20 cellular contexts compared by ENCODE assay signal in the genomic region with DNA sequence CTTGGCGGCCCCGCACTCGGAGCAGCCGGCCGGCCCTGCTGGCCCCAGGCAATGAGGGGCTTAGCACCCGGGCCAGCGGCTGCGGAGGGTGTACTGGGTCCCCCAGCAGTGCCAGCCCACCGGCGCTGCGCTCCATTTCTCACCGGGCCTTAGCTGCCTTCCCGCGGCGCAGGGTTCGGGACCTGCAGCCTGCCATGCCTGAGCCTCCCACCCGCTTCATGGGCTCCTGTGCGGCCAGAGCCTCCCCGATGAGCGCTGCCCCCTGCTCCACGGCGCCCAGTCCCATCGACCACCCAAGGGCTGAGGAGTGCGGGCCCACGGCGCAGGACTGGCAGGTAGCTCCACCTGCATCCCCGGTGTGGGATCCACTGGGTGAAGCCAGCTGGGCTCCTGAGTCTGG. TPM values are rescaled to one million over a fixed set of nuclear protein-coding genes. Genes with fewer than 3 reads are reported as not detected.
"Had no signal": no experiment of that assay in that cellular context is flagged by ENCODE, and none has a peak within 500 bp of the region (broad histone marks: within the 10 kb centered on the region; RNA-seq: fewer than 3 reads in every experiment).

No MANE protein-coding gene starts in this region.

RNA-seq across cellular contexts. Expression of gene SLC36A3, which starts 5.7 kb away (rescaled TPM):
- total RNA-seq: activated naive CD4-positive, alpha-beta T cell treated with anti-CD3 and anti-CD28 coated beads for 36 hours; activated naive CD4-positive, alpha-beta T cell treated with anti-CD3 and anti-CD28 coated beads, Interleukin-2, amount 50 U/mL, for 72 hours; activated naive CD8-positive, alpha-beta T cell treated with anti-CD3 and anti-CD28 coated beads for 36 hours; activated naive CD8-positive, alpha-beta T cell treated with anti-CD3 and anti-CD28 coated beads, Interleukin-2, amount 10 ng/mL, durations not matched to agents 7 days and 5 days; activated T-cell treated with anti-CD3 and anti-CD28 coated beads, Interleukin-2, amount 50 U/mL, for 4 hours; activated T-helper 1 cell treated with anti-CD3 and anti-CD28 coated beads, Interleukin-12 subunit alpha, Interleukin-12 subunit beta, Interleukin-2, Interleukin-4 antibody, amounts not matched to agents 30 ng/mL and 10 ng/mL and 1 ng/mL, durations not matched to agents 14 hours and 24 hours and 36 hours; activated T-helper 17 cell treated with anti-CD3 and anti-CD28 coated beads, Interleukin-2, amount 50 U/mL, for 72 hours; activated T-helper 2 cell treated with anti-CD3 and anti-CD28 coated beads, Interferon-gamma antibody, Interleukin-2, Interleukin-4, amounts not matched to agents 10 μg/mL and 5 μg/mL and 100 μg/mL, durations not matched to agents 14 hours and 24 hours and 36 hours; adrenal gland; aorta; ascending aorta; astrocyte; body of pancreas; breast epithelium; bronchial epithelial cell; cardiac muscle cell; cardiac septum; cerebellum had no signal
- polyA plus RNA-seq: adipose tissue, adrenal gland, aorta, cardiac muscle cell had no signal

RNA-seq across cellular contexts. Expression of gene SLC36A2, which starts 38.1 kb away (rescaled TPM):
- total RNA-seq: activated naive CD4-positive, alpha-beta T cell treated with anti-CD3 and anti-CD28 coated beads for 36 hours; activated naive CD4-positive, alpha-beta T cell treated with anti-CD3 and anti-CD28 coated beads, Interleukin-2, amount 50 U/mL, for 72 hours; activated naive CD8-positive, alpha-beta T cell treated with anti-CD3 and anti-CD28 coated beads for 36 hours; activated naive CD8-positive, alpha-beta T cell treated with anti-CD3 and anti-CD28 coated beads, Interleukin-2, amount 10 ng/mL, durations not matched to agents 7 days and 5 days; activated T-cell treated with anti-CD3 and anti-CD28 coated beads, Interleukin-2, amount 50 U/mL, for 4 hours; activated T-cell treated with anti-CD3 and anti-CD28 coated beads, Interleukin-2, amount 50 U/mL, for 72 hours; activated T-helper 1 cell treated with anti-CD3 and anti-CD28 coated beads, Interleukin-12 subunit alpha, Interleukin-12 subunit beta, Interleukin-2, Interleukin-4 antibody, amounts not matched to agents 30 ng/mL and 10 ng/mL and 1 ng/mL, durations not matched to agents 14 hours and 24 hours and 36 hours; activated T-helper 17 cell treated with anti-CD3 and anti-CD28 coated beads, Interleukin-2, amount 50 U/mL, for 72 hours; activated T-helper 2 cell treated with anti-CD3 and anti-CD28 coated beads, Interferon-gamma antibody, Interleukin-2, Interleukin-4, amounts not matched to agents 10 μg/mL and 5 μg/mL and 100 μg/mL, durations not matched to agents 14 hours and 24 hours and 36 hours; adrenal gland; aorta; astrocyte; body of pancreas; bronchial epithelial cell; cardiac muscle cell; cardiac septum; cerebellum had no signal
- polyA plus RNA-seq: aorta, cardiac muscle cell had no signal
